Comparison of ENCODE assay signal across 11 cellular contexts in the genomic region with DNA sequence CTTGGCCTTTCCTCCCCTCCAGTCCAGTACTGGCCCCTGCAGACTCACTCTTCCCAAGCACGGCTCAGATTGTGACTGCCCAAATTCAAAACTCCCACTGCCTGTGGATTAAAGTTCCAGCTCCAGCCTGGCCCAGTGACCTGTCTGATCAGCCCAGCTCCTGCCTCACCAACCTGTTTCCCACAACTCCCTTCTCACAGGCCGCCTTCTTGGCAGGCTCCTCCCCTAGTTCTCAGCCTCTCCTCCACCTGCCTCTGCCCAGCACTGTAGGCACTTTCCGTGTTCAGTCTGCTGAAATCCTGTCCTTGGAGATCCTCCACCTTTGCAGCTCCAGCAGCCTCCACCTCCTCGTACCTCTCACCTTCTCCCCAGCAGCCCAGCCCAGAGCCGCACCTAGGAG.
DNase-seq lines count a peak whose midpoint lies in the region; ATAC-seq and TF ChIP-seq lines count a peak whose summit lies in the region.
"Had no signal": no experiment of that assay in that cellular context is flagged by ENCODE, and none has a peak within 500 bp of the region (broad histone marks: within the 10 kb centered on the region; RNA-seq: fewer than 3 reads in every experiment).

No MANE protein-coding gene starts in this region.

- TF ChIP-seq POLR2A in transverse colon (IDR thresholded peaks at IDR 0.05) = peak; percentile 17

- ATAC-seq in right cardiac atrium = peak in 1 of 2 donors; percentile 4
- no peak for ATAC-seq in GM18519 (IDR thresholded peaks at IDR 0.05; ENCODE audit: low FRiP score, unreplicated experiment)
- ATAC-seq in HG03045 (IDR thresholded peaks at IDR 0.05; ENCODE audit: unreplicated experiment) = no peak

- peaks cover 0 to 3% (median 0%) of the 10 kb centered on the region in 4 donors for H3K36me3 ChIP-seq in transverse colon

- intact Hi-C loops in activated T-helper 1 cell treated with anti-CD3 and anti-CD28 coated beads, Interleukin-12 subunit alpha, Interleukin-12 subunit beta, Interleukin-2, Interleukin-4 antibody, amounts not matched to agents 30 ng/mL and 10 ng/mL and 1 ng/mL, durations not matched to agents 14 hours and 24 hours and 36 hours (cut with micrococcal nuclease) = loop anchor here (5.0 kb wide), 1 partner anchor 37 kb away; no protein-coding TSS in a partner anchor
- intact Hi-C loops in right cardiac atrium (cut with DNase I) (loop anchor here in 1 of 4 donors (5.0 kb wide), 1 partner anchor 67 kb away; the partner anchor contains the start of gene MICAL2), transverse colon (cut with DNase I; ENCODE audit: low total_unique reads) (loop anchor here (10.0 kb wide), 1 partner anchor 64 kb away; the partner anchor contains the start of gene MICAL2)

- H3K27me3 ChIP-seq in right cardiac atrium (ENCODE audit: control insufficient read depth, insufficient read depth) (no peaks in the 10 kb centered on the region), transverse colon (no peaks in the 10 kb centered on the region)
- H3K27me3 ChIP-seq: MG63 had no signal

- DNase-seq in activated T-cell treated with anti-CD3 and anti-CD28 coated beads, Interleukin-2, amount 50 U/mL, for 24 hours = no peak
- no peak for DNase-seq in activated T-cell treated with anti-CD3 and anti-CD28 coated beads for 4 hours
- DNase-seq in activated T-helper 1 cell treated with anti-CD3 and anti-CD28 coated beads, Interleukin-12 subunit alpha, Interleukin-12 subunit beta, Interleukin-2, Interleukin-4 antibody, amounts not matched to agents 30 ng/mL and 10 ng/mL and 1 ng/mL, durations not matched to agents 14 hours and 24 hours and 36 hours (ENCODE audit: low spot score) = no peak
- DNase-seq in right cardiac atrium = no peak
- peak; percentile 67 for DNase-seq in transverse colon
- no peak for DNase-seq in inferior parietal cortex (ENCODE audit: extremely low spot score)
- DNase-seq: MG63 had no signal

- in situ Hi-C loops in transverse colon (cut with MboI; ENCODE audit: low pct_ligation_motif_present in 1 of 4, low pct_unique_long_range_greater_than_20kb in 1 of 4, low sequenced_read_pairs in 3 of 4) = no loop called here

- H3K27ac ChIP-seq in right cardiac atrium (ENCODE audit: low read length) (peak overlapping the region; percentile 88), transverse colon (peak overlapping the region; percentile 38 to 70 (median 68))
- H3K27ac ChIP-seq: C4-2B had no signal

- no peak for TF ChIP-seq EP300 in transverse colon (IDR thresholded peaks at IDR 0.05; ENCODE audit: low read depth)

- peaks cover 12% of the 10 kb centered on the region for H3K9me3 Mint-ChIP-seq in activated T-cell treated with anti-CD3 and anti-CD28 coated beads, Interleukin-2, amount 50 U/mL, for 24 hours
- H3K9me3 Mint-ChIP-seq in activated T-helper 1 cell treated with anti-CD3 and anti-CD28 coated beads, Interleukin-12 subunit alpha, Interleukin-12 subunit beta, Interleukin-2, Interleukin-4 antibody, amounts not matched to agents 30 ng/mL and 10 ng/mL and 1 ng/mL, durations not matched to agents 14 hours and 24 hours and 36 hours = peaks cover 3% of the 10 kb centered on the region
- H3K9me3 Mint-ChIP-seq: neural crest cell had no signal

- H3K4me3 ChIP-seq in right cardiac atrium (ENCODE audit: low read length) = no peak overlapping the region
- H3K4me3 ChIP-seq in transverse colon = no peak overlapping the region
- H3K4me3 ChIP-seq: MG63 had no signal

- H3K4me1 ChIP-seq in right cardiac atrium (ENCODE audit: control insufficient read depth, insufficient read depth, low read length) (peaks cover 13% of the 10 kb centered on the region), transverse colon (peaks cover 10 to 32% (median 20%) of the 10 kb centered on the region in 4 donors)

- H3K36me3 Mint-ChIP-seq in activated T-cell treated with anti-CD3 and anti-CD28 coated beads, Interleukin-2, amount 50 U/mL, for 24 hours (ENCODE audit: low read depth) = peaks cover 37% of the 10 kb centered on the region
- H3K36me3 Mint-ChIP-seq in activated T-helper 1 cell treated with anti-CD3 and anti-CD28 coated beads, Interleukin-12 subunit alpha, Interleukin-12 subunit beta, Interleukin-2, Interleukin-4 antibody, amounts not matched to agents 30 ng/mL and 10 ng/mL and 1 ng/mL, durations not matched to agents 14 hours and 24 hours and 36 hours (ENCODE audit: low read depth) = peaks cover 45% of the 10 kb centered on the region

- no peak for TF ChIP-seq CTCF in transverse colon (IDR thresholded peaks at IDR 0.05)

- 66% methylated on average over 5 of the region's 5 CpGs for WGBS in right cardiac atrium
- 36 to 53% methylated on average over 3 to 5 of the region's 5 CpGs for WGBS in transverse colon (ENCODE audit: low coverage in 1 of 2), 2 donors

- no peaks in the 10 kb centered on the region for H3K9me3 ChIP-seq in right cardiac atrium (ENCODE audit: control insufficient read depth, low read length)
- H3K9me3 ChIP-seq in transverse colon = no peaks in the 10 kb centered on the region
- H3K9me3 ChIP-seq: MG63 had no signal

- H3K4me3 Mint-ChIP-seq in activated T-cell treated with anti-CD3 and anti-CD28 coated beads, Interleukin-2, amount 50 U/mL, for 24 hours = peak overlapping the region; percentile 43
- H3K4me3 Mint-ChIP-seq in activated T-helper 1 cell treated with anti-CD3 and anti-CD28 coated beads, Interleukin-12 subunit alpha, Interleukin-12 subunit beta, Interleukin-2, Interleukin-4 antibody, amounts not matched to agents 30 ng/mL and 10 ng/mL and 1 ng/mL, durations not matched to agents 14 hours and 24 hours and 36 hours = peak overlapping the region; percentile 61
- H3K4me3 Mint-ChIP-seq: neural crest cell had no signal

- peaks cover 60% of the 10 kb centered on the region for H3K4me1 Mint-ChIP-seq in activated T-cell treated with anti-CD3 and anti-CD28 coated beads, Interleukin-2, amount 50 U/mL, for 24 hours (ENCODE audit: low read depth)
- peaks cover 78% of the 10 kb centered on the region for H3K4me1 Mint-ChIP-seq in activated T-helper 1 cell treated with anti-CD3 and anti-CD28 coated beads, Interleukin-12 subunit alpha, Interleukin-12 subunit beta, Interleukin-2, Interleukin-4 antibody, amounts not matched to agents 30 ng/mL and 10 ng/mL and 1 ng/mL, durations not matched to agents 14 hours and 24 hours and 36 hours (ENCODE audit: low read depth)

- peak overlapping the region; percentile 70 for H3K27ac Mint-ChIP-seq in activated T-cell treated with anti-CD3 and anti-CD28 coated beads, Interleukin-2, amount 50 U/mL, for 24 hours
- peak overlapping the region; percentile 94 for H3K27ac Mint-ChIP-seq in activated T-helper 1 cell treated with anti-CD3 and anti-CD28 coated beads, Interleukin-12 subunit alpha, Interleukin-12 subunit beta, Interleukin-2, Interleukin-4 antibody, amounts not matched to agents 30 ng/mL and 10 ng/mL and 1 ng/mL, durations not matched to agents 14 hours and 24 hours and 36 hours

- H3K27me3 Mint-ChIP-seq in activated T-cell treated with anti-CD3 and anti-CD28 coated beads, Interleukin-2, amount 50 U/mL, for 24 hours = no peaks in the 10 kb centered on the region
- H3K27me3 Mint-ChIP-seq in activated T-helper 1 cell treated with anti-CD3 and anti-CD28 coated beads, Interleukin-12 subunit alpha, Interleukin-12 subunit beta, Interleukin-2, Interleukin-4 antibody, amounts not matched to agents 30 ng/mL and 10 ng/mL and 1 ng/mL, durations not matched to agents 14 hours and 24 hours and 36 hours (ENCODE audit: insufficient read depth) = peaks cover 2% of the 10 kb centered on the region
